ENCODE assay signal across 8 cellular contexts in the genomic region with DNA sequence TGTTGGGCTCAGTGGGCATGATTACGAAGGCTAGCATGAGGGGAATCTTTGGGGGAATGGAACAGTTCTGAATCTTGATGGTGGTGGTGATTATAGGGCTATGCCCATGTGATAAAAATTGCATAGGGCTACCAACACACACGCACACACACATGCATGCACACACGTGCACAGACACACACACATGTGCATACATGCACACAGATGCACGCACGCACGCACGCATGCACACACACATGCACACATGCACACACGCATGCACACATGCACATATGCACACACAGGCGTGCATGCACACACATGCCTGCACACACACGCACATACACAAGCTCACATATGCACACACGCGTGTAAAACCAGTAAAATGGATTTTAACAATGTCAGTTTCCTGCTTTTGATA.
"Had no signal": no experiment of that assay in that cellular context is flagged by ENCODE, and none has a peak within 500 bp of the region (broad histone marks: within the 10 kb centered on the region; RNA-seq: fewer than 3 reads in every experiment).

No MANE protein-coding gene starts in this region.

- H3K9ac ChIP-seq: GM23248 had no signal

- H3K9me3 ChIP-seq: HAP-1 had no signal

- DNase-seq: GM23248, GOT3, H7, IMR-90, KG1 had no signal

- H3K27ac ChIP-seq: GM23248 had no signal

- FAIRE-seq: K562 had no signal

- ATAC-seq: HCT116, K562 had no signal

- H3K4me1 ChIP-seq: HAP-1 had no signal

- H3K36me3 ChIP-seq: HAP-1 had no signal

- H3K4me3 ChIP-seq: GM23248, HAP-1, K562 had no signal
